ENCODE assay signal across 1 cellular context in genomic region chr4:124980276-124980752, GRCh38.
TF ChIP-seq lines count a peak whose summit lies in the region.

No MANE protein-coding gene starts in this region.

TF ChIP-seq in GM23338, 12 proteins besides CTCF, POLR2A, EP300 and RAD21 (continued from another document):
- TF ChIP-seq CREB1 (CRISPR knock-in tag; IDR thresholded peaks at IDR 0.05; ENCODE audit: low read depth) (no peak), POLR2AphosphoS5 (IDR thresholded peaks at IDR 0.05; ENCODE audit: low read depth) (no peak), ZNF114 (CRISPR knock-in tag; IDR thresholded peaks at IDR 0.05) (no peak), ETS1 (IDR thresholded peaks at IDR 0.05) (no peak)
